In genomic region chr19:41350735-41351338, GRCh38 we compare ENCODE assay signal across 8 cellular contexts. TPM values are rescaled to one million over a fixed set of nuclear protein-coding genes. Genes with fewer than 3 reads are reported as not detected.
DNase-seq lines count a peak whose midpoint lies in the region; ATAC-seq and TF ChIP-seq lines count a peak whose summit lies in the region.

No MANE protein-coding gene starts in this region.

- H3K9me3 ChIP-seq in CD4-positive, alpha-beta memory T cell (ENCODE audit: control insufficient read depth in 1 of 2, low read length in 2 of 2), result no peaks in the 10 kb centered on the region
- H3K9me3 ChIP-seq in thyroid gland, result no peaks in the 10 kb centered on the region

- H3K36me3 Mint-ChIP-seq in CD4-positive, alpha-beta memory T cell, result peaks cover 16 to 54% of the 10 kb centered on the region in 2 donors
- H3K36me3 Mint-ChIP-seq in activated naive CD8-positive, alpha-beta T cell treated with anti-CD3 and anti-CD28 coated beads for 36 hours, result peaks cover 40% of the 10 kb centered on the region
- peaks cover 11 to 24% (median 17%) of the 10 kb centered on the region in 3 donors for H3K36me3 Mint-ChIP-seq in immature natural killer cell

- H3K9me3 Mint-ChIP-seq in CD4-positive, alpha-beta memory T cell, result peaks cover 0 to 6% (median 0%) of the 10 kb centered on the region in 8 donors
- H3K9me3 Mint-ChIP-seq in activated naive CD8-positive, alpha-beta T cell treated with anti-CD3 and anti-CD28 coated beads for 36 hours, result peaks cover 6% of the 10 kb centered on the region
- H3K9me3 Mint-ChIP-seq in immature natural killer cell, result peaks cover 0 to 4% (median 0%) of the 10 kb centered on the region in 6 donors

- WGBS in thyroid gland, 2 donors, result 7 to 9% methylated on average over 22 of the region's 22 CpGs

- no peaks in the 10 kb centered on the region for H3K27me3 ChIP-seq in CD4-positive, alpha-beta memory T cell (ENCODE audit: insufficient read depth, low read length)
- H3K27me3 ChIP-seq in thyroid gland, result peaks cover 3% of the 10 kb centered on the region

- H3K4me3 Mint-ChIP-seq in CD4-positive, alpha-beta memory T cell, result peak overlapping the region; percentile 84 to 100 (median 99)
- H3K4me3 Mint-ChIP-seq in activated naive CD8-positive, alpha-beta T cell treated with anti-CD3 and anti-CD28 coated beads for 36 hours, result peak overlapping the region; percentile 91
- H3K4me3 Mint-ChIP-seq in immature natural killer cell, result peak overlapping the region; percentile 98 to 100 (median 100)

- H3K4me1 Mint-ChIP-seq in CD4-positive, alpha-beta memory T cell, result peaks cover 34 to 60% (median 48%) of the 10 kb centered on the region in 4 donors
- peaks cover 37% of the 10 kb centered on the region for H3K4me1 Mint-ChIP-seq in activated naive CD8-positive, alpha-beta T cell treated with anti-CD3 and anti-CD28 coated beads for 36 hours
- peaks cover 48 to 49% of the 10 kb centered on the region in 2 donors for H3K4me1 Mint-ChIP-seq in immature natural killer cell

- no peaks in the 10 kb centered on the region for H3K27me3 Mint-ChIP-seq in CD4-positive, alpha-beta memory T cell
- no peaks in the 10 kb centered on the region for H3K27me3 Mint-ChIP-seq in activated naive CD8-positive, alpha-beta T cell treated with anti-CD3 and anti-CD28 coated beads for 36 hours
- H3K27me3 Mint-ChIP-seq in immature natural killer cell (ENCODE audit: low read depth in 3 of 3), result peaks cover 53 to 82% (median 57%) of the 10 kb centered on the region in 3 donors

- peak overlapping the region; percentile 91 for H3K27ac ChIP-seq in CD4-positive, alpha-beta memory T cell (ENCODE audit: low read depth, low read length)
- H3K27ac ChIP-seq in thyroid gland, result peak overlapping the region in 2 of 3 donors; percentile 49 to 70

- CTCF ChIA-PET in CD4-positive, alpha-beta memory T cell (lab: Charles Lee; ENCODE audit: partially characterized antibody), result interaction anchor here (0.5 to 3.1 kb wide), 15 partner anchors 10 to 673 kb away, joined by 3 to 48 read pairs (median 5); partner anchors contain the start of genes B9D2 and CCDC97

- intact Hi-C loops in CD4-positive, alpha-beta memory T cell (cut with micrococcal nuclease), result loop anchor here (1.0 to 5.0 kb wide), 4 partner anchors 13 to 201 kb away; partner anchors contain the start of gene B9D2
- intact Hi-C loops in thyroid gland (cut with DNase I), result loop anchor here (5.0 kb wide), 1 partner anchor 39 kb away; the partner anchor contains the start of gene CCDC97

- no peak for TF ChIP-seq POLR2A in thyroid gland (IDR thresholded peaks at IDR 0.05)

- DNase-seq in CD4-positive, alpha-beta memory T cell, result peak in 1 of 5 donors; percentile 47
- DNase-seq in activated naive CD8-positive, alpha-beta T cell treated with anti-CD3 and anti-CD28 coated beads for 36 hours, result no peak
- DNase-seq in immature natural killer cell (peak in 2 of 3 donors; percentile 41 to 44), thyroid gland (no peak), NCI-H2029 treated with DMSO at 0.1 percent for 48 hours (lab: John Stamatoyannopoulos, UW) (no peak), kidney glomerular epithelial cell (lab: John Stamatoyannopoulos, UW) (no peak), dedifferentiated amniotic fluid mesenchymal stem cell (ENCODE audit: extremely low spot score) (no peak)

- ATAC-seq in HG02938 (IDR thresholded peaks at IDR 0.05; ENCODE audit: unreplicated experiment), result peak; percentile 1

- peak overlapping the region; percentile 68 to 88 for H3K4me3 ChIP-seq in CD4-positive, alpha-beta memory T cell (ENCODE audit: low read length in 2 of 2)
- H3K4me3 ChIP-seq in thyroid gland (replicated peaks in 1 of 3), result peak overlapping the region in 2 of 3 donors; percentile 16 to 45

- no peak for TF ChIP-seq CTCF in thyroid gland (IDR thresholded peaks at IDR 0.05)

- peak overlapping the region; percentile 89 to 99 (median 98) for H3K27ac Mint-ChIP-seq in CD4-positive, alpha-beta memory T cell
- peak overlapping the region; percentile 99 for H3K27ac Mint-ChIP-seq in activated naive CD8-positive, alpha-beta T cell treated with anti-CD3 and anti-CD28 coated beads for 36 hours
- peak overlapping the region; percentile 97 to 100 (median 99) for H3K27ac Mint-ChIP-seq in immature natural killer cell

- POLR2A ChIA-PET in CD4-positive, alpha-beta memory T cell (lab: Charles Lee; ENCODE audit: partially characterized antibody), result interaction anchor here (0.6 to 13.8 kb wide), 20 partner anchors 9 to 1064 kb away, joined by 3 to 273 read pairs (median 11); partner anchors contain the start of genes B9D2, CCDC97, DMAC2 and HNRNPUL1

- H3K4me1 ChIP-seq in CD4-positive, alpha-beta memory T cell (ENCODE audit: insufficient read depth, low read length), result peaks cover 68% of the 10 kb centered on the region
- H3K4me1 ChIP-seq in thyroid gland, result peaks cover 18 to 21% of the 10 kb centered on the region in 2 donors

- H3K36me3 ChIP-seq in CD4-positive, alpha-beta memory T cell (ENCODE audit: insufficient read depth, low read length), result peaks cover 20% of the 10 kb centered on the region
- no peaks in the 10 kb centered on the region for H3K36me3 ChIP-seq in thyroid gland

RNA-seq across cellular contexts. Expression of gene TGFB1, which starts 2.9 kb away (rescaled TPM):
- 100 to 1,000 TPM; 136 to 143 TPM for total RNA-seq in CD4-positive, alpha-beta memory T cell
- polyA plus RNA-seq in CD4-positive, alpha-beta memory T cell, result 10 to 100 TPM; 28.1 to 83.7 TPM
- total RNA-seq in activated naive CD8-positive, alpha-beta T cell treated with anti-CD3 and anti-CD28 coated beads for 36 hours, result 100 to 1,000 TPM; 152 to 154 TPM
- polyA plus RNA-seq in immature natural killer cell, result 100 to 1,000 TPM in 1 of 3 donors, 10 to 100 TPM in 2; 51.4 to 196 (median 66.4) TPM
- 10 to 100 TPM in 3 of 4 donors, 1 to 10 TPM in 1; 9.6 to 13.7 (median 11.0) TPM for total RNA-seq in thyroid gland

RNA-seq across cellular contexts. Expression of gene B9D2, which starts 13.1 kb away (rescaled TPM):
- total RNA-seq in CD4-positive, alpha-beta memory T cell, result 10 to 100 TPM; 11.6 to 15.2 TPM
- polyA plus RNA-seq in CD4-positive, alpha-beta memory T cell, result 10 to 100 TPM; 12.9 to 22.4 TPM
- total RNA-seq in activated naive CD8-positive, alpha-beta T cell treated with anti-CD3 and anti-CD28 coated beads for 36 hours, result 1 to 10 TPM; 6.4 to 8.1 TPM
- 10 to 100 TPM in 2 of 3 donors, 1 to 10 TPM in 1; 8.9 to 14.8 (median 14.7) TPM for polyA plus RNA-seq in immature natural killer cell
- 10 to 100 TPM in 2 of 4 donors, 1 to 10 TPM in 2; 5.9 to 12.5 (median 9.9) TPM for total RNA-seq in thyroid gland

RNA-seq across cellular contexts. Expression of gene TMEM91, which starts 25.5 kb away (rescaled TPM):
- total RNA-seq in CD4-positive, alpha-beta memory T cell, result 10 to 100 TPM; 14.3 to 16.1 TPM
- polyA plus RNA-seq in CD4-positive, alpha-beta memory T cell, result 1 to 10 TPM; 4.8 to 4.9 TPM
- 1 to 10 TPM; 4.0 to 4.5 TPM for total RNA-seq in activated naive CD8-positive, alpha-beta T cell treated with anti-CD3 and anti-CD28 coated beads for 36 hours
- polyA plus RNA-seq in immature natural killer cell, result 1 to 10 TPM; 5.2 to 7.0 (median 6.1) TPM
- total RNA-seq in thyroid gland, result 10 to 100 TPM in 2 of 4 donors, 1 to 10 TPM in 2; 5.0 to 14.9 (median 9.0) TPM

RNA-seq across cellular contexts. Expression of gene CCDC97, which starts 40.9 kb away (rescaled TPM):
- 10 to 100 TPM; 56.4 to 61.4 TPM for total RNA-seq in CD4-positive, alpha-beta memory T cell
- polyA plus RNA-seq in CD4-positive, alpha-beta memory T cell, result 10 to 100 TPM; 23.2 to 32.3 TPM
- total RNA-seq in activated naive CD8-positive, alpha-beta T cell treated with anti-CD3 and anti-CD28 coated beads for 36 hours, result 10 to 100 TPM; 19.1 to 20.5 TPM
- polyA plus RNA-seq in immature natural killer cell, result 10 to 100 TPM; 14.2 to 38.2 (median 16.9) TPM
- 10 to 100 TPM; 10.6 to 22.0 (median 19.3) TPM for total RNA-seq in thyroid gland

RNA-seq across cellular contexts. Expression of gene EXOSC5, which starts 46.3 kb away (rescaled TPM):
- 10 to 100 TPM; 18.2 to 23.0 TPM for total RNA-seq in CD4-positive, alpha-beta memory T cell
- 10 to 100 TPM; 46.4 to 58.6 TPM for polyA plus RNA-seq in CD4-positive, alpha-beta memory T cell
- 10 to 100 TPM; 43.5 to 44.6 TPM for total RNA-seq in activated naive CD8-positive, alpha-beta T cell treated with anti-CD3 and anti-CD28 coated beads for 36 hours
- 10 to 100 TPM; 44.0 to 58.6 (median 50.3) TPM for polyA plus RNA-seq in immature natural killer cell
- 10 to 100 TPM; 11.8 to 20.7 (median 14.2) TPM for total RNA-seq in thyroid gland

Comparison
In these comparisons a context has a peak if more than half of its experiments do, and no peak if none do; other contexts are left out.
1. DNase-seq: peak in immature natural killer cell (2 of 3); none in activated naive CD8-positive, alpha-beta T cell treated with anti-CD3 and anti-CD28 coated beads for 36 hours (single experiment), thyroid gland (0 of 2), NCI-H2029 treated with DMSO at 0.1 percent for 48 hours (single experiment), kidney glomerular epithelial cell (single experiment) and dedifferentiated amniotic fluid mesenchymal stem cell (single experiment).
2. RNA of gene TGFB1, which starts 2.9 kb away (total RNA-seq): 152 to 154 TPM in activated naive CD8-positive, alpha-beta T cell treated with anti-CD3 and anti-CD28 coated beads for 36 hours and 136 to 143 TPM in CD4-positive, alpha-beta memory T cell; 9.6 to 13.7 TPM in thyroid gland; every median in the first group is over 4 times any median in the second.
3. Peak in every context shown above with its lines, with median percentiles within 50 percentile points of each other: H3K27ac Mint-ChIP-seq and H3K4me3 Mint-ChIP-seq.